10 cellular contexts compared by ENCODE assay signal in the genomic region with DNA sequence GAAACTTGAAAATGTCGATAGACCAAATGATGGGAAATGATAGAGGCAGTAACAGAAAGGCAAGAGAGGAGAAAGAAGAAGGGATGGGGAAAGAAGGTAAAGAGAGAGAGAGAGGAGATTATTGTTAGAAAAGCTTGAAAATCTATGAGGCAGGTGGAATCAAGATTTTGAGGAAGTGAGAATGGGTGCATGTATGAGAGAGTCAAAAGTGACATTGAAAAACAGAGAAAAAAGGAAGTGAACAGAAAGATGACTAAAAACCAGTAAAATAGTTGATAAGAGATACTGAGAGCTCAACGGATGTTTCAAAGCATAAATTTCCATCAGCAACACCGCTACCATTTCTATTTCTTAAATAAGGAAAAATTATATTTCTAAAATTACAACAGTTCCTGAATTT.
A peak's percentile ranks its signal among the peaks of the same experiment; 100 is the strongest.
DNase-seq lines count a peak whose midpoint lies in the region; ATAC-seq and TF ChIP-seq lines count a peak whose summit lies in the region.
"Had no signal": no experiment of that assay in that cellular context is flagged by ENCODE, and none has a peak within 500 bp of the region (broad histone marks: within the 10 kb centered on the region; RNA-seq: fewer than 3 reads in every experiment).

No MANE protein-coding gene starts in this region.

- H3K36me3 Mint-ChIP-seq in stimulated activated naive B cell treated with anti-CD40 and anti-IgM and Interleukin-4, amounts not matched to agents 10 μg/mL and 1 μg/mL and 100 μg/mL, for 72 hours: peaks cover 9 to 17% of the 10 kb centered on the region in 2 donors
- H3K36me3 Mint-ChIP-seq in mesothelial cell of epicardium: peaks cover 7% of the 10 kb centered on the region
- peaks cover 0 to 11% (median 3%) of the 10 kb centered on the region in 3 donors for H3K36me3 Mint-ChIP-seq in immature natural killer cell

- no peak for DNase-seq in stimulated activated naive B cell treated with anti-CD40 and anti-IgM and Interleukin-4, amounts not matched to agents 10 μg/mL and 1 μg/mL and 100 μg/mL, for 72 hours
- DNase-seq in EL: no peak
- DNase-seq in mesothelial cell of epicardium (ENCODE audit: low spot score in 2 of 2, unreplicated experiment in 2 of 2): no peak
- DNase-seq in immature natural killer cell: no peak
- DNase-seq: NCI-H345, testis had no signal

- TF ChIP-seq CTCF in mesothelial cell of epicardium (IDR thresholded peaks at IDR 0.05; ENCODE audit: unreplicated experiment): no peak

- H3K4me3 Mint-ChIP-seq in stimulated activated naive B cell treated with anti-CD40 and anti-IgM and Interleukin-4, amounts not matched to agents 10 μg/mL and 1 μg/mL and 100 μg/mL, for 72 hours: no peak overlapping the region
- H3K4me3 Mint-ChIP-seq in mesothelial cell of epicardium (no peak overlapping the region), immature natural killer cell (no peak overlapping the region)

- H3K4me1 Mint-ChIP-seq in stimulated activated naive B cell treated with anti-CD40 and anti-IgM and Interleukin-4, amounts not matched to agents 10 μg/mL and 1 μg/mL and 100 μg/mL, for 72 hours: peaks cover 5 to 11% of the 10 kb centered on the region in 2 donors
- H3K4me1 Mint-ChIP-seq in mesothelial cell of epicardium: no peaks in the 10 kb centered on the region
- H3K4me1 Mint-ChIP-seq in immature natural killer cell: no peaks in the 10 kb centered on the region

- peak overlapping the region; percentile 21 for H3K27ac Mint-ChIP-seq in stimulated activated naive B cell treated with anti-CD40 and anti-IgM and Interleukin-4, amounts not matched to agents 10 μg/mL and 1 μg/mL and 100 μg/mL, for 72 hours
- H3K27ac Mint-ChIP-seq in mesothelial cell of epicardium: no peak overlapping the region
- no peak overlapping the region for H3K27ac Mint-ChIP-seq in immature natural killer cell
- H3K27ac Mint-ChIP-seq: activated T-helper 2 cell treated with anti-CD3 and anti-CD28 coated beads, Interferon-gamma antibody, Interleukin-2, Interleukin-4, amounts not matched to agents 10 μg/mL and 5 μg/mL and 100 μg/mL, durations not matched to agents 14 hours and 24 hours and 36 hours had no signal

- peaks cover 19 to 20% of the 10 kb centered on the region in 2 donors for H3K9me3 Mint-ChIP-seq in stimulated activated naive B cell treated with anti-CD40 and anti-IgM and Interleukin-4, amounts not matched to agents 10 μg/mL and 1 μg/mL and 100 μg/mL, for 72 hours
- H3K9me3 Mint-ChIP-seq in mesothelial cell of epicardium (peaks cover 71% of the 10 kb centered on the region), immature natural killer cell (peaks cover 7 to 45% (median 25%) of the 10 kb centered on the region in 6 donors)

- H3K27me3 Mint-ChIP-seq in stimulated activated naive B cell treated with anti-CD40 and anti-IgM and Interleukin-4, amounts not matched to agents 10 μg/mL and 1 μg/mL and 100 μg/mL, for 72 hours: no peaks in the 10 kb centered on the region
- H3K27me3 Mint-ChIP-seq in mesothelial cell of epicardium (ENCODE audit: low read depth) (no peaks in the 10 kb centered on the region), immature natural killer cell (ENCODE audit: low read depth in 3 of 3) (peaks cover 0 to 10% (median 2%) of the 10 kb centered on the region in 3 donors)

- ATAC-seq in GM19351 (IDR thresholded peaks at IDR 0.05; ENCODE audit: unreplicated experiment) (peak; percentile 99), HG02852 (IDR thresholded peaks at IDR 0.05; ENCODE audit: unreplicated experiment) (peak; percentile 99), HG03575 (IDR thresholded peaks at IDR 0.05; ENCODE audit: extremely low read depth, insufficient number of reproducible peaks, low FRiP score, unreplicated experiment) (peak; percentile 100)
- peak; percentile 99 to 100 for ATAC-seq in stimulated activated naive B cell treated with anti-CD40 and anti-IgM and Interleukin-4, amounts not matched to agents 10 μg/mL and 1 μg/mL and 100 μg/mL, for 72 hours (replicated peaks)
